ENCODE assay signal across 1 cellular context in genomic region chr3:49092948-49093852, GRCh38.
TF ChIP-seq lines count a peak whose summit lies in the region.

No MANE protein-coding gene starts in this region.

TF ChIP-seq in WTC11, 78 proteins besides CTCF, POLR2A, EP300 and RAD21 (continued from another document):
- no peak for TF ChIP-seq PREB (CRISPR knock-in tag; IDR thresholded peaks at IDR 0.05; ENCODE audit: borderline replicate concordance)
- TF ChIP-seq KAT7 (CRISPR knock-in tag; IDR thresholded peaks at IDR 0.05; ENCODE audit: borderline replicate concordance): peak; percentile 74; the same call in 1 of the 2 replicates
TF ChIP-seq in WTC11: peak in this region for 11.
